ENCODE assay signal across 8 cellular contexts in genomic region chr10:3948843-3949242, GRCh38.
DNase-seq lines count a peak whose midpoint lies in the region; ATAC-seq and TF ChIP-seq lines count a peak whose summit lies in the region.

No MANE protein-coding gene starts in this region.

- DNase-seq in DMS53 treated with DMSO at 0.1 percent for 48 hours (lab: John Stamatoyannopoulos, UW; ENCODE audit: unreplicated experiment) (peak; percentile 67), adrenal gland (peak in 6 of 7 donors; percentile 20 to 77 (median 43)), renal cortical epithelial cell (ENCODE audit: low read depth) (peak; percentile 16), NCI-H526 (lab: John Stamatoyannopoulos, UW) (no peak)

- no peak for TF ChIP-seq POLR2A in adrenal gland (IDR thresholded peaks at IDR 0.05)

- H3K27me3 ChIP-seq in adrenal gland, result no peaks in the 10 kb centered on the region

- TF ChIP-seq CTCF in adrenal gland (IDR thresholded peaks at IDR 0.05), result no peak

- WGBS in adrenal gland, 4 donors, result 67 to 79% (median 71%) methylated on average over 8 to 9 of the region's 9 CpGs

- H3K27ac ChIP-seq in adrenal gland, result no peak overlapping the region

- intact Hi-C loops in adrenal gland (cut with DNase I), result no loop called here

- no peaks in the 10 kb centered on the region for H3K4me1 ChIP-seq in adrenal gland (replicated peaks in 1 of 2)

- H3K9me3 ChIP-seq in adrenal gland (replicated peaks in 1 of 3), result no peaks in the 10 kb centered on the region

- no peak overlapping the region for H3K4me3 ChIP-seq in adrenal gland

- ATAC-seq in SK-N-SH treated with all-trans-retinoic acid at 6 μM for 48 hours (0 out of 3 replicates have a peak, but pooled peaks have one; percentile 15), GM21723 (IDR thresholded peaks at IDR 0.05; ENCODE audit: unreplicated experiment) (no peak), GM18520 (IDR thresholded peaks at IDR 0.05; ENCODE audit: unreplicated experiment) (no peak), GM18517 (IDR thresholded peaks at IDR 0.05; ENCODE audit: unreplicated experiment) (no peak)

- no peaks in the 10 kb centered on the region for H3K36me3 ChIP-seq in adrenal gland (replicated peaks in 1 of 2)

TF ChIP-seq in SK-N-SH treated with all-trans-retinoic acid at 6 μM for 48 hours, 23 proteins besides CTCF, POLR2A, EP300 and RAD21:
- TF ChIP-seq TSHZ2 (CRISPR knock-in tag; IDR thresholded peaks at IDR 0.05) (no peak), POU6F1 (CRISPR knock-in tag; IDR thresholded peaks at IDR 0.05; ENCODE audit: borderline replicate concordance, low read depth) (no peak)

Comparison
In these comparisons a context has a peak if more than half of its experiments do, and no peak if none do; other contexts are left out.
1. DNase-seq: peak in DMS53 treated with DMSO at 0.1 percent for 48 hours (single experiment), adrenal gland (6 of 7) and renal cortical epithelial cell (single experiment); none in NCI-H526 (0 of 2).